In the genomic region with DNA sequence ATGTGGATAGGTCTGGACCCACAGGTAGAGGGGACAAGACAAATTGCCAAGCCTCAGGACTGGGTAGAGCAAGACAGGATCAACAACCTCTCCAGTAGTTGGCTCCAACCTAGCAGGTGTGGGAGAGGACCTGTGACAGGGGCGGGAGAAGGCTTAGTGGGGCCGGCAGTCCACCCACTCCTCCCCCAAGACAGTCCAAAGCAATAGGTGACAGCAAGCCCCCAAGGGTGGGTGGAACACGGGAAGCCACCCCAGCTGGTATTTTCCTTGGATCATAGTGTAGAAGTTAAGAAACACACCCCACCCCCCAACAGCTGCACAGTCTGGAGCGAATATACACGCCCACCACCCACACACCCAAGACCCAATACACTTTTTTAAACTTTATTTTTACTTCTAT, we compare ENCODE assay signal across 1 cellular context.
TF ChIP-seq lines count a peak whose summit lies in the region.

No MANE protein-coding gene starts in this region.

TF ChIP-seq in HEK293, 187 proteins besides CTCF, POLR2A, EP300 and RAD21:
- TF ChIP-seq BCL11A (tag by site-specific recombination; IDR thresholded peaks at IDR 0.05; ENCODE audit: low read depth), result no peak
- no peak for TF ChIP-seq ZNF658 (tag by site-specific recombination; IDR thresholded peaks at IDR 0.05)
- no peak for TF ChIP-seq GLI4 (tag by site-specific recombination; IDR thresholded peaks at IDR 0.05)
- peak; percentile 89 for TF ChIP-seq ZFHX2 (tag by site-specific recombination; conservative IDR thresholded peaks at IDR 0.05)
- TF ChIP-seq, protein P1, sequence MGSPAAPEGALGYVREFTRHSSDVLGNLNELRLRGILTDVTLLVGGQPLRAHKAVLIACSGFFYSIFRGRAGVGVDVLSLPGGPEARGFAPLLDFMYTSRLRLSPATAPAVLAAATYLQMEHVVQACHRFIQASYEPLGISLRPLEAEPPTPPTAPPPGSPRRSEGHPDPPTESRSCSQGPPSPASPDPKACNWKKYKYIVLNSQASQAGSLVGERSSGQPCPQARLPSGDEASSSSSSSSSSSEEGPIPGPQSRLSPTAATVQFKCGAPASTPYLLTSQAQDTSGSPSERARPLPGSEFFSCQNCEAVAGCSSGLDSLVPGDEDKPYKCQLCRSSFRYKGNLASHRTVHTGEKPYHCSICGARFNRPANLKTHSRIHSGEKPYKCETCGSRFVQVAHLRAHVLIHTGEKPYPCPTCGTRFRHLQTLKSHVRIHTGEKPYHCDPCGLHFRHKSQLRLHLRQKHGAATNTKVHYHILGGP (tag by site-specific recombination; IDR thresholded peaks at IDR 0.05), result no peak
- TF ChIP-seq KLF16 (tag by site-specific recombination; IDR thresholded peaks at IDR 0.05), result no peak
- no peak for TF ChIP-seq GFI1B (tag by site-specific recombination; IDR thresholded peaks at IDR 0.05)
- TF ChIP-seq, protein P2, sequence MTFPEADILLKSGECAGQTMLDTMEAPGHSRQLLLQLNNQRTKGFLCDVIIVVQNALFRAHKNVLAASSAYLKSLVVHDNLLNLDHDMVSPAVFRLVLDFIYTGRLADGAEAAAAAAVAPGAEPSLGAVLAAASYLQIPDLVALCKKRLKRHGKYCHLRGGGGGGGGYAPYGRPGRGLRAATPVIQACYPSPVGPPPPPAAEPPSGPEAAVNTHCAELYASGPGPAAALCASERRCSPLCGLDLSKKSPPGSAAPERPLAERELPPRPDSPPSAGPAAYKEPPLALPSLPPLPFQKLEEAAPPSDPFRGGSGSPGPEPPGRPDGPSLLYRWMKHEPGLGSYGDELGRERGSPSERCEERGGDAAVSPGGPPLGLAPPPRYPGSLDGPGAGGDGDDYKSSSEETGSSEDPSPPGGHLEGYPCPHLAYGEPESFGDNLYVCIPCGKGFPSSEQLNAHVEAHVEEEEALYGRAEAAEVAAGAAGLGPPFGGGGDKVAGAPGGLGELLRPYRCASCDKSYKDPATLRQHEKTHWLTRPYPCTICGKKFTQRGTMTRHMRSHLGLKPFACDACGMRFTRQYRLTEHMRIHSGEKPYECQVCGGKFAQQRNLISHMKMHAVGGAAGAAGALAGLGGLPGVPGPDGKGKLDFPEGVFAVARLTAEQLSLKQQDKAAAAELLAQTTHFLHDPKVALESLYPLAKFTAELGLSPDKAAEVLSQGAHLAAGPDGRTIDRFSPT (tag by site-specific recombination; IDR thresholded peaks at IDR 0.05), result no peak
- no peak for TF ChIP-seq ZNF37A (tag by site-specific recombination; IDR thresholded peaks at IDR 0.05)
- TF ChIP-seq MZF1 (tag by site-specific recombination; IDR thresholded peaks at IDR 0.05; ENCODE audit: borderline replicate concordance), result no peak
- peak; percentile 57; the same call in 1 of the 2 replicates for TF ChIP-seq KLF1 (tag by site-specific recombination; IDR thresholded peaks at IDR 0.05)
- no peak for TF ChIP-seq ZNF830 (tag by site-specific recombination; IDR thresholded peaks at IDR 0.05; ENCODE audit: low read depth)
- peak; percentile 95 for TF ChIP-seq EGR2 (tag by site-specific recombination; IDR thresholded peaks at IDR 0.05; ENCODE audit: low read depth)
- no peak for TF ChIP-seq ZNF157 (tag by site-specific recombination; IDR thresholded peaks at IDR 0.05)
TF ChIP-seq in HEK293: peak in this region for 3.
